8 cellular contexts compared by ENCODE assay signal in the genomic region with DNA sequence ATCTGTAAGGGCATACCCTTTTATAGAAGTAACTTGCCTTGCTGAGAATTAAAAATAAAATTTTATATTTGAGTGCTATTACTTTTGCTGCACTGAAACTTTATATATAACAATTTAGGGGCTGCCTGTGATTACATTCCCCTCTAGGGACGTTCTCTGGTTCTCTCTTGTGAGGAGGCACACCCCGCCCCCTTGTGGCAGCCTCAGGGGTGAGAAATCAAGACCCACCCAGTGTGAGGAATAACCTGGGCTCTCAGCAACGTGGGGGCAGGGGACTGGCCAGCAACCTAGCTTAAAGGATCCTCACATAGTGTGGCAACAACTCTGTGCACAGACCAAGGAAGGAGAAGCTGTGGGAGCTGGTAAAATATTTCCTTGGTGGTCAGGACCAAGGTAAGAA. TPM values are rescaled to one million over a fixed set of nuclear protein-coding genes. Genes with fewer than 3 reads are reported as not detected.
A peak's percentile ranks its signal among the peaks of the same experiment; 100 is the strongest.
DNase-seq lines count a peak whose midpoint lies in the region; ATAC-seq and TF ChIP-seq lines count a peak whose summit lies in the region.

No MANE protein-coding gene starts in this region.

- H3K27ac ChIP-seq in RWPE1 = no peak overlapping the region

- H3K4me3 ChIP-seq in GM12864 (ENCODE audit: low read depth, low read length) = no peak overlapping the region

- DNase-seq in GM12864 (ENCODE audit: low read depth) (no peak), NCI-H345 (lab: John Stamatoyannopoulos, UW) (peak; percentile 1), myocyte (ENCODE audit: low read depth) (peak; percentile 24), RWPE1 (ENCODE audit: low spot score) (no peak)
- DNase-seq in activated naive CD4-positive, alpha-beta T cell treated with Interleukin-2 at 50 U/mL for 16 hours = peak; percentile 46

- ATAC-seq in HG02938 (IDR thresholded peaks at IDR 0.05; ENCODE audit: unreplicated experiment) (no peak), HG03457 (IDR thresholded peaks at IDR 0.05; ENCODE audit: unreplicated experiment) (no peak), HG03175 (IDR thresholded peaks at IDR 0.05; ENCODE audit: unreplicated experiment) (no peak)

- POLR2A ChIA-PET in RWPE1 (lab: Yijun Ruan, JAX; ENCODE audit: low non-redundant PET) = no interaction called here

- TF ChIP-seq CTCF in GM12864 (IDR thresholded peaks at IDR 0.05; ENCODE audit: low read depth, low read length, missing control alignments) (peak; percentile 42), RWPE1 (conservative IDR thresholded peaks at IDR 0.05; ENCODE audit: low read depth) (no peak)

- CTCF ChIA-PET in RWPE1 (lab: Yijun Ruan, JAX) = no interaction called here

RNA-seq across cellular contexts. Expression of gene MAGEA9, which starts 43.7 kb away (rescaled TPM):
- total RNA-seq in myocyte = not detected in 2 replicates
- not detected for polyA plus RNA-seq in myocyte (2012)

RNA-seq across cellular contexts. Expression of gene HSFX1, which starts 51.6 kb away (rescaled TPM):
- total RNA-seq in myocyte = 0.99 and 1.3 TPM in 2 replicates
- polyA plus RNA-seq in myocyte (2012) = 1.1 TPM

RNA-seq across cellular contexts. Expression of gene MAGEA8, which starts 55.6 kb away (rescaled TPM):
- not detected in 2 replicates for total RNA-seq in myocyte
- polyA plus RNA-seq in myocyte (2012) = not detected

Comparison
In these comparisons a context has a peak if more than half of its experiments do, and no peak if none do; other contexts are left out.
1. DNase-seq: peak in NCI-H345 (single experiment), activated naive CD4-positive, alpha-beta T cell treated with Interleukin-2 at 50 U/mL for 16 hours (single experiment) and myocyte (single experiment); none in GM12864 (single experiment) and RWPE1 (single experiment).